In genomic region chr1:222009105-222009730, GRCh38 we compare ENCODE assay signal across 9 cellular contexts.
DNase-seq lines count a peak whose midpoint lies in the region; ATAC-seq, FAIRE-seq and TF ChIP-seq lines count a peak whose summit lies in the region.
"Had no signal": no experiment of that assay in that cellular context is flagged by ENCODE, and none has a peak within 500 bp of the region (broad histone marks: within the 10 kb centered on the region; RNA-seq: fewer than 3 reads in every experiment).

No MANE protein-coding gene starts in this region.

- no peak for FAIRE-seq in RCC 7860 (lab: Jason Lieb, UNC)

- intact Hi-C loops in tibial artery (cut with DNase I; ENCODE audit: low total_unique reads), result no loop called here

- peak; percentile 20 to 42 for DNase-seq in stimulated activated CD4-positive, alpha-beta T cell treated with anti-CD3 and anti-CD28 coated beads, Interleukin-2, amount 100 ng/mL, for 24 hours
- no peak for DNase-seq in stimulated activated CD4-positive, alpha-beta T cell treated with anti-CD3 and anti-CD28 coated beads, Interleukin-2, amount 100 ng/mL, for 48 hours
- DNase-seq in foreskin keratinocyte, result no peak
- no peak for DNase-seq in tibial artery
- no peak for DNase-seq in RCC 7860 (ENCODE audit: low spot score)
- no peak for DNase-seq in NCI-H2196 treated with DMSO at 0.1 percent for 48 hours (lab: John Stamatoyannopoulos, UW; ENCODE audit: unreplicated experiment)

- H3K4me3 ChIP-seq in tibial artery, result peak overlapping the region; percentile 23 to 40

- H3K27me3 ChIP-seq in foreskin keratinocyte (no peaks in the 10 kb centered on the region), tibial artery (no peaks in the 10 kb centered on the region)

- H3K36me3 ChIP-seq in tibial artery, result no peaks in the 10 kb centered on the region

- TF ChIP-seq CTCF in VCaP (conservative IDR thresholded peaks at IDR 0.05) (no peak), foreskin keratinocyte (conservative IDR thresholded peaks at IDR 0.05) (peak; percentile 67), tibial artery (IDR thresholded peaks at IDR 0.05) (peak; percentile 36 to 41)

- H3K9me3 ChIP-seq in tibial artery, result no peaks in the 10 kb centered on the region

- peak overlapping the region; percentile 71 for H3K27ac ChIP-seq in VCaP
- no peak overlapping the region for H3K27ac ChIP-seq in foreskin keratinocyte
- no peak overlapping the region for H3K27ac ChIP-seq in tibial artery
- H3K27ac ChIP-seq: epithelial cell of prostate had no signal

- peak; percentile 65 for ATAC-seq in HG03432 (IDR thresholded peaks at IDR 0.05; ENCODE audit: unreplicated experiment)
- ATAC-seq in foreskin keratinocyte, result peak; percentile 58

- H3K4me1 ChIP-seq in foreskin keratinocyte (no peaks in the 10 kb centered on the region), tibial artery (peaks cover 0 to 8% (median 0%) of the 10 kb centered on the region in 4 donors)

Comparison
In these comparisons a context has a peak if more than half of its experiments do, and no peak if none do; other contexts are left out.
1. DNase-seq: peak in stimulated activated CD4-positive, alpha-beta T cell treated with anti-CD3 and anti-CD28 coated beads, Interleukin-2, amount 100 ng/mL, for 24 hours (2 of 2); none in stimulated activated CD4-positive, alpha-beta T cell treated with anti-CD3 and anti-CD28 coated beads, Interleukin-2, amount 100 ng/mL, for 48 hours (0 of 2), foreskin keratinocyte (0 of 2), tibial artery (0 of 2), RCC 7860 (single experiment) and NCI-H2196 treated with DMSO at 0.1 percent for 48 hours (single experiment).